13 cellular contexts compared by ENCODE assay signal in genomic region chr10:3858051-3858845, GRCh38.
"Had no signal": no experiment of that assay in that cellular context is flagged by ENCODE, and none has a peak within 500 bp of the region (broad histone marks: within the 10 kb centered on the region; RNA-seq: fewer than 3 reads in every experiment).

No MANE protein-coding gene starts in this region.

- H3K36me3 ChIP-seq: prostate gland, tibial artery had no signal

- H3K27ac ChIP-seq: prostate gland, tibial artery had no signal

- H3K36me3 Mint-ChIP-seq: activated CD4-positive, alpha-beta memory T cell treated with anti-CD3 and anti-CD28 coated beads for 36 hours; activated naive CD8-positive, alpha-beta T cell treated with anti-CD3 and anti-CD28 coated beads for 36 hours; natural killer cell had no signal

- H3K9me3 Mint-ChIP-seq: activated CD4-positive, alpha-beta memory T cell treated with anti-CD3 and anti-CD28 coated beads for 36 hours; activated naive CD8-positive, alpha-beta T cell treated with anti-CD3 and anti-CD28 coated beads for 36 hours; natural killer cell; stimulated activated naive CD8-positive, alpha-beta T cell treated with anti-CD3 and anti-CD28 coated beads, Interleukin-15, amount 100 ng/mL, for 72 hours had no signal

- H3K4me3 ChIP-seq: prostate gland, tibial artery had no signal

- ATAC-seq: left ventricle myocardium superior; natural killer cell; stimulated activated naive CD8-positive, alpha-beta T cell treated with anti-CD3 and anti-CD28 coated beads, Interleukin-15, amount 100 ng/mL, for 72 hours had no signal

- H3K27ac Mint-ChIP-seq: activated CD4-positive, alpha-beta memory T cell treated with anti-CD3 and anti-CD28 coated beads for 36 hours; activated naive CD8-positive, alpha-beta T cell treated with anti-CD3 and anti-CD28 coated beads for 36 hours; natural killer cell had no signal

- H3K4me3 Mint-ChIP-seq: activated CD4-positive, alpha-beta memory T cell treated with anti-CD3 and anti-CD28 coated beads for 36 hours; activated naive CD8-positive, alpha-beta T cell treated with anti-CD3 and anti-CD28 coated beads for 36 hours; natural killer cell; stimulated activated naive CD8-positive, alpha-beta T cell treated with anti-CD3 and anti-CD28 coated beads, Interleukin-15, amount 100 ng/mL, for 72 hours had no signal

- DNase-seq: activated CD4-positive, alpha-beta memory T cell treated with anti-CD3 and anti-CD28 coated beads for 36 hours; activated CD4-positive, alpha-beta T cell treated with anti-CD3 and anti-CD28 coated beads for 48 hours; activated naive CD4-positive, alpha-beta T cell treated with Interleukin-2 at 50 U/mL for 16 hours; activated naive CD8-positive, alpha-beta T cell treated with anti-CD3 and anti-CD28 coated beads for 36 hours; glutamatergic neuron; hippocampal formation; left ventricle myocardium superior; midbrain; natural killer cell; stimulated activated CD4-positive, alpha-beta T cell treated with anti-CD3 and anti-CD28 coated beads, Interleukin-4, amount 100 ng/mL, for 24 hours; stimulated activated naive CD8-positive, alpha-beta T cell treated with anti-CD3 and anti-CD28 coated beads, Interleukin-15, amount 100 ng/mL, for 72 hours; tibial artery had no signal

- H3K27me3 Mint-ChIP-seq: activated CD4-positive, alpha-beta memory T cell treated with anti-CD3 and anti-CD28 coated beads for 36 hours; activated naive CD8-positive, alpha-beta T cell treated with anti-CD3 and anti-CD28 coated beads for 36 hours; stimulated activated naive CD8-positive, alpha-beta T cell treated with anti-CD3 and anti-CD28 coated beads, Interleukin-15, amount 100 ng/mL, for 72 hours had no signal

- H3K9me3 ChIP-seq: prostate gland, tibial artery had no signal

- H3K27me3 ChIP-seq: tibial artery had no signal
